Comparison of ENCODE assay signal across 9 cellular contexts in genomic region chr11:61619827-61620226, GRCh38. TPM values are rescaled to one million over a fixed set of nuclear protein-coding genes. Genes with fewer than 3 reads are reported as not detected.
"Had no signal": no experiment of that assay in that cellular context is flagged by ENCODE, and none has a peak within 500 bp of the region (broad histone marks: within the 10 kb centered on the region; RNA-seq: fewer than 3 reads in every experiment).

No MANE protein-coding gene starts in this region.

- H3K36me3 Mint-ChIP-seq: IgD-negative memory B cell had no signal

- DNase-seq: GM23248, GOT3, H9, HCEC 1CT, KG1 had no signal

- H2AFZ ChIP-seq: GM23248 had no signal

- H3K4me3 ChIP-seq: GM23248 had no signal

- H3K9me3 Mint-ChIP-seq: H9 had no signal

- FAIRE-seq: H54, HepG2 had no signal

- H3K27ac Mint-ChIP-seq: IgD-negative memory B cell had no signal

- H3K27ac ChIP-seq: GM23248, HL-60 had no signal

- H3K4me1 Mint-ChIP-seq: IgD-negative memory B cell had no signal

- H3K4me3 Mint-ChIP-seq: H9, IgD-negative memory B cell had no signal

- H3K9ac ChIP-seq: GM23248 had no signal

- ATAC-seq: HepG2 had no signal

RNA-seq across cellular contexts. Expression of gene SYT7, which starts 39.0 kb away (rescaled TPM):
- polyA plus RNA-seq: IgD-negative memory B cell had no signal
